Comparison of ENCODE assay signal across 19 cellular contexts in genomic region chr17:4579678-4580077, GRCh38. TPM values are rescaled to one million over a fixed set of nuclear protein-coding genes. Genes with fewer than 3 reads are reported as not detected.
DNase-seq lines count a peak whose midpoint lies in the region; ATAC-seq, FAIRE-seq and TF ChIP-seq lines count a peak whose summit lies in the region.
"Had no signal": no experiment of that assay in that cellular context is flagged by ENCODE, and none has a peak within 500 bp of the region (broad histone marks: within the 10 kb centered on the region; RNA-seq: fewer than 3 reads in every experiment).

No MANE protein-coding gene starts in this region.

- in situ Hi-C loops in mammary epithelial cell (cut with MboI; ENCODE audit: low sequenced_read_pairs in 2 of 2) = no loop called here

- peak; percentile 99 for FAIRE-seq in keratinocyte (lab: Jason Lieb, UNC)
- FAIRE-seq: GM12892, GM19239 had no signal

- H3K4me3 Mint-ChIP-seq in MCF 10A (ENCODE audit: unreplicated experiment) = no peak overlapping the region
- H3K4me3 Mint-ChIP-seq: CD8-positive, alpha-beta memory T cell; H9 had no signal

- POLR2A ChIA-PET in MCF 10A (lab: Yijun Ruan, JAX) = no interaction called here

- 76% methylated on average over 11 of the region's 11 CpGs for WGBS in mammary epithelial cell (ENCODE audit: low coverage, missing lambda C conversion rate)
- WGBS in trophoblast cell (ENCODE audit: extremely low coverage, insufficient coverage, insufficient read length) = 100% methylated on average over 3 of the region's 11 CpGs

- H2AFZ ChIP-seq in mammary epithelial cell (ENCODE audit: low read depth, low read length) = no peak overlapping the region
- no peak overlapping the region for H2AFZ ChIP-seq in keratinocyte (ENCODE audit: control insufficient read depth, low read length)
- H2AFZ ChIP-seq in trophoblast cell (ENCODE audit: insufficient read depth, low read length, poor library complexity) = no peak overlapping the region
- H2AFZ ChIP-seq: GM23248 had no signal

- H3K4me1 ChIP-seq in mammary epithelial cell (ENCODE audit: insufficient read depth, low read length) (peaks cover 3% of the 10 kb centered on the region), keratinocyte (ENCODE audit: control insufficient read depth, extremely low read depth, insufficient read depth, low read length) (peaks cover 14% of the 10 kb centered on the region), trophoblast cell (ENCODE audit: control insufficient read depth in 1 of 2, insufficient read depth in 2 of 2, low read length in 2 of 2) (peaks cover 33 to 44% of the 10 kb centered on the region in 2 experiments)

- no peak overlapping the region for H3K27ac Mint-ChIP-seq in MCF 10A (ENCODE audit: low read depth, unreplicated experiment)
- H3K27ac Mint-ChIP-seq: CD8-positive, alpha-beta memory T cell; H9 had no signal

- CTCF ChIA-PET in mammary epithelial cell (lab: Charles Lee; ENCODE audit: low non-redundant PET) = no interaction called here
- CTCF ChIA-PET in MCF 10A (lab: Yijun Ruan, JAX) = interaction anchor here (1.8 to 2.0 kb wide), 2 partner anchors 13 to 15 kb away, joined by 6 to 7 read pairs; no protein-coding TSS in a partner anchor

- no peak overlapping the region for H2BK12ac ChIP-seq in trophoblast cell (ENCODE audit: low read length)

- no peak overlapping the region for H2BK5ac ChIP-seq in trophoblast cell (ENCODE audit: low read depth, low read length, poor library complexity)

- H3K79me1 ChIP-seq in trophoblast cell (ENCODE audit: low read length) = peaks cover 20% of the 10 kb centered on the region

- dilution Hi-C loops in mammary epithelial cell (cut with HindIII; ENCODE audit: low sequenced_read_pairs) (loop anchor here (5.0 kb wide), 1 partner anchor 68 kb away; no protein-coding TSS in a partner anchor), keratinocyte (cut with MboI; ENCODE audit: extremely low pct_ligation_motif_present, low sequenced_read_pairs) (no loop called here)

- no peak overlapping the region for H3K9ac ChIP-seq in mammary epithelial cell (ENCODE audit: insufficient read depth, low read length)
- H3K9ac ChIP-seq in keratinocyte (ENCODE audit: control insufficient read depth, extremely low read depth, insufficient read depth, low read length) = no peak overlapping the region
- no peak overlapping the region for H3K9ac ChIP-seq in trophoblast cell (ENCODE audit: low read length)
- H3K9ac ChIP-seq: BLaER1, GM23248 had no signal

- peak overlapping the region; percentile 36 for H4K91ac ChIP-seq in trophoblast cell (ENCODE audit: low read depth, low read length)

- H3K9me3 ChIP-seq in mammary epithelial cell (replicated peaks; ENCODE audit: insufficient read depth, low read length) (no peaks in the 10 kb centered on the region), keratinocyte (ENCODE audit: control insufficient read depth, low read depth, low read length) (no peaks in the 10 kb centered on the region), trophoblast cell (ENCODE audit: insufficient read depth, low read depth, low read length) (peaks cover 4% of the 10 kb centered on the region)
- H3K9me3 ChIP-seq: BLaER1, Caco-2 had no signal

- H2BK120ac ChIP-seq in trophoblast cell (ENCODE audit: insufficient read depth, low read length, poor library complexity) = no peak overlapping the region

- H3K27ac ChIP-seq in mammary epithelial cell (ENCODE audit: insufficient read depth, low read depth, low read length) (no peak overlapping the region), keratinocyte (ENCODE audit: control insufficient read depth, insufficient read depth, low read length) (no peak overlapping the region), trophoblast cell (ENCODE audit: low read depth, low read length) (no peak overlapping the region)
- H3K27ac ChIP-seq: BLaER1, GM23248 had no signal

- TF ChIP-seq CTCF in mammary epithelial cell (conservative IDR thresholded peaks at IDR 0.05 in 1 of 2, IDR thresholded peaks at IDR 0.05 in 1 of 2; ENCODE audit: extremely low read depth in 1 of 2, insufficient read depth in 1 of 2, low read depth in 1 of 2, low read length in 2 of 2) (no peak), MCF 10A (IDR thresholded peaks at IDR 0.05; ENCODE audit: unreplicated experiment) (no peak), keratinocyte (optimal IDR thresholded peaks at IDR 0.05 in 1 of 3, IDR thresholded peaks at IDR 0.05 in 1 of 3, conservative IDR thresholded peaks at IDR 0.05 in 1 of 3; ENCODE audit: extremely low read depth in 1 of 3, insufficient read depth in 2 of 3, low read length in 3 of 3) (no peak)

- H3K4me3 ChIP-seq in mammary epithelial cell (replicated peaks in 1 of 3; ENCODE audit: insufficient read depth in 1 of 3, low read depth in 2 of 3, low read length in 3 of 3) = no peak overlapping the region
- no peak overlapping the region for H3K4me3 ChIP-seq in keratinocyte (ENCODE audit: control insufficient read depth in 2 of 3, extremely low read depth in 1 of 3, insufficient read depth in 2 of 3, low read depth in 1 of 3, low read length in 3 of 3)
- no peak overlapping the region for H3K4me3 ChIP-seq in trophoblast cell (ENCODE audit: low read depth, low read length)
- H3K4me3 ChIP-seq: BLaER1, GM23248 had no signal

- H3K27me3 Mint-ChIP-seq in MCF 10A (ENCODE audit: insufficient read depth, unreplicated experiment) = peaks cover 33% of the 10 kb centered on the region

- H3K18ac ChIP-seq in trophoblast cell (ENCODE audit: low read length) = no peak overlapping the region

- BruUV-seq in mammary epithelial cell (replicated peaks; lab: Mats Ljungman, UMichigan) (no TSS peak), MCF 10A (replicated peaks; lab: Mats Ljungman, UMichigan) (no TSS peak)

- H4K20me1 ChIP-seq in mammary epithelial cell (ENCODE audit: insufficient read depth, low read length) (no peaks in the 10 kb centered on the region), keratinocyte (ENCODE audit: control insufficient read depth, extremely low read depth, insufficient read depth, low read length) (no peaks in the 10 kb centered on the region)

- no peak overlapping the region for H3K4ac ChIP-seq in trophoblast cell (ENCODE audit: low read depth, low read length)

- peak; percentile 55 for DNase-seq in mammary epithelial cell
- no peak for DNase-seq in MCF 10A (ENCODE audit: unreplicated experiment)
- peak; percentile 33 for DNase-seq in keratinocyte (ENCODE audit: low read depth, low spot score)
- no peak for DNase-seq in trophoblast cell
- DNase-seq in stimulated activated CD4-positive, alpha-beta T cell treated with anti-CD3 and anti-CD28 coated beads, Interleukin-12 subunit alpha, Interleukin-12 subunit beta, amount 100 ng/mL, for 4 hours = no peak
- DNase-seq in effector CD4-positive, alpha-beta T cell = no peak
- DNase-seq: 8988T; AML-193; Caco-2; CD8-positive, alpha-beta memory T cell; DND-41; GDM1; GM23248; H9 had no signal

- H2AK5ac ChIP-seq in trophoblast cell (ENCODE audit: low read length) = no peak overlapping the region

- no peak overlapping the region for H4K8ac ChIP-seq in trophoblast cell (ENCODE audit: low read depth, low read length)

- no peak overlapping the region for H3K23ac ChIP-seq in trophoblast cell (ENCODE audit: low read length)

- peaks cover 16% of the 10 kb centered on the region for H3K27me3 ChIP-seq in mammary epithelial cell (ENCODE audit: insufficient read depth, low read length)
- peaks cover 37% of the 10 kb centered on the region for H3K27me3 ChIP-seq in keratinocyte (ENCODE audit: control insufficient read depth, extremely low read depth, insufficient read depth, low read length)
- H3K27me3 ChIP-seq in trophoblast cell (ENCODE audit: insufficient read depth, low read length) = no peaks in the 10 kb centered on the region

- no peaks in the 10 kb centered on the region for H3K9me3 Mint-ChIP-seq in MCF 10A (ENCODE audit: unreplicated experiment)
- H3K9me3 Mint-ChIP-seq: CD8-positive, alpha-beta memory T cell had no signal

- no peak overlapping the region for H3K4me2 ChIP-seq in mammary epithelial cell (ENCODE audit: insufficient read depth, low read depth, low read length)
- H3K4me2 ChIP-seq in keratinocyte (ENCODE audit: control insufficient read depth, extremely low read depth, insufficient read depth, low read depth, low read length) = peak overlapping the region; percentile 62
- no peak overlapping the region for H3K4me2 ChIP-seq in trophoblast cell (ENCODE audit: low read length)
- H3K4me2 ChIP-seq: BLaER1 had no signal

- peaks cover 2% of the 10 kb centered on the region for H3K9me1 ChIP-seq in keratinocyte (ENCODE audit: control insufficient read depth, extremely low read depth, insufficient read depth, low read length)

- H3K36me3 ChIP-seq in mammary epithelial cell (ENCODE audit: insufficient read depth, low read length) (no peaks in the 10 kb centered on the region), keratinocyte (ENCODE audit: control insufficient read depth in 2 of 2, extremely low read depth in 1 of 2, insufficient read depth in 2 of 2, low read length in 2 of 2) (no peaks in the 10 kb centered on the region), trophoblast cell (ENCODE audit: control insufficient read depth in 1 of 2, insufficient read depth in 2 of 2, low read length in 2 of 2) (no peaks in the 10 kb centered on the region)
- H3K36me3 ChIP-seq: BLaER1 had no signal

- no peaks in the 10 kb centered on the region for H3K36me3 Mint-ChIP-seq in MCF 10A (ENCODE audit: insufficient read depth, unreplicated experiment)
- H3K36me3 Mint-ChIP-seq: CD8-positive, alpha-beta memory T cell had no signal

- H3K79me2 ChIP-seq in mammary epithelial cell (ENCODE audit: insufficient read depth, low read length) = no peaks in the 10 kb centered on the region
- no peaks in the 10 kb centered on the region for H3K79me2 ChIP-seq in keratinocyte (ENCODE audit: control insufficient read depth, insufficient read depth, low read length)
- H3K79me2 ChIP-seq in trophoblast cell (ENCODE audit: control insufficient read depth, insufficient read depth, low read length, poor library complexity) = peaks cover 6% of the 10 kb centered on the region

- H3K4me1 Mint-ChIP-seq in MCF 10A (ENCODE audit: insufficient read depth, unreplicated experiment) = peaks cover 7% of the 10 kb centered on the region

- H3K14ac ChIP-seq in trophoblast cell (ENCODE audit: low read length) = no peak overlapping the region

- no peak for ATAC-seq in HG02870 (IDR thresholded peaks at IDR 0.05; ENCODE audit: unreplicated experiment)

- no peak overlapping the region for H4K12ac ChIP-seq in trophoblast cell (ENCODE audit: low read depth, low read length)

- intact Hi-C loops in mammary epithelial cell (cut with micrococcal nuclease) (no loop called here), MCF 10A (cut with micrococcal nuclease) (no loop called here)

RNA-seq across cellular contexts. Expression of gene SMTNL2, which starts 4.7 kb away (rescaled TPM):
- total RNA-seq in mammary epithelial cell = not detected
- polyA plus RNA-seq in mammary epithelial cell = not detected
- not detected for polyA minus RNA-seq in mammary epithelial cell
- not detected in 2 replicates for total RNA-seq in MCF 10A (2022)
- not detected in 3 replicates for polyA plus RNA-seq in keratinocyte
- polyA plus RNA-seq in keratinocyte (2011; ENCODE audit: low read depth) = not detected
- not detected in 2 replicates for polyA plus RNA-seq in keratinocyte (2011; cell fraction: cytosol; rRNA removed)
- not detected in 2 replicates for polyA plus RNA-seq in keratinocyte (2011; cell fraction: nucleus; rRNA removed)
- polyA plus RNA-seq in keratinocyte (2012; ENCODE audit: low replicate concordance) = not detected in 2 replicates
- polyA minus RNA-seq in keratinocyte = not detected in 3 replicates
- polyA minus RNA-seq in keratinocyte (2011; cell fraction: cytosol; rRNA and poly(A)+ RNA removed) = not detected
- polyA minus RNA-seq in keratinocyte (2011; cell fraction: nucleus; rRNA and poly(A)+ RNA removed) = not detected in 2 replicates
- polyA plus RNA-seq in trophoblast cell (2013) = 71.8 and 77.6 TPM in 2 replicates
- total RNA-seq: CD8-positive, alpha-beta memory T cell; GM23248; HT1080 had no signal
- polyA plus RNA-seq: CD8-positive, alpha-beta memory T cell; GM23248 had no signal

RNA-seq across cellular contexts. Expression of gene GGT6, which starts 19.3 kb away (rescaled TPM):
- 10 to 100 TPM in 1 of 2 donors, 1 to 10 TPM in 1; 3.1 to 13.8 TPM for total RNA-seq in mammary epithelial cell
- polyA plus RNA-seq in mammary epithelial cell = 2.0 TPM
- polyA minus RNA-seq in mammary epithelial cell = 2.3 TPM
- not detected in 2 replicates for total RNA-seq in MCF 10A (2022)
- 0.69 to 1.4 TPM (median 0.93 TPM) in 3 replicates for polyA plus RNA-seq in keratinocyte
- 5.4 TPM for polyA plus RNA-seq in keratinocyte (2011; ENCODE audit: low read depth)
- 0.66 and 0.68 TPM in 2 replicates for polyA plus RNA-seq in keratinocyte (2011; cell fraction: cytosol; rRNA removed)
- 1.7 TPM in 2 replicates for polyA plus RNA-seq in keratinocyte (2011; cell fraction: nucleus; rRNA removed)
- polyA plus RNA-seq in keratinocyte (2012; ENCODE audit: low replicate concordance) = 0.71 and 11.8 TPM in 2 replicates
- 0.69 to 1.1 TPM (median 0.90 TPM) in 3 replicates for polyA minus RNA-seq in keratinocyte
- polyA minus RNA-seq in keratinocyte (2011; cell fraction: cytosol; rRNA and poly(A)+ RNA removed) = 1.9 TPM
- 2.9 and 3.0 TPM in 2 replicates for polyA minus RNA-seq in keratinocyte (2011; cell fraction: nucleus; rRNA and poly(A)+ RNA removed)
- not detected in 2 replicates for polyA plus RNA-seq in trophoblast cell (2013)
- total RNA-seq: Caco-2; CD8-positive, alpha-beta memory T cell; GM23248; HT1080 had no signal
- polyA plus RNA-seq: CD8-positive, alpha-beta memory T cell; GM23248 had no signal

RNA-seq across cellular contexts. Expression of gene MYBBP1A, which starts 24.5 kb away (rescaled TPM):
- total RNA-seq in mammary epithelial cell (100 to 1,000 TPM in 1 of 2 donors, 10 to 100 TPM in 1; 63.2 to 105 TPM), MCF 10A (2022) (78.3 and 123 TPM in 2 replicates)
- polyA plus RNA-seq in mammary epithelial cell (44.6 TPM), keratinocyte (20.0 to 39.8 TPM (median 20.5 TPM) in 3 replicates)
- polyA minus RNA-seq in mammary epithelial cell (80.4 TPM), keratinocyte (26.7 to 91.1 TPM (median 40.3 TPM) in 3 replicates)
- 12.2 TPM for polyA plus RNA-seq in keratinocyte (2011; ENCODE audit: low read depth)
- 10.7 and 21.5 TPM in 2 replicates for polyA plus RNA-seq in keratinocyte (2011; cell fraction: cytosol; rRNA removed)
- 76.7 and 95.3 TPM in 2 replicates for polyA plus RNA-seq in keratinocyte (2011; cell fraction: nucleus; rRNA removed)
- polyA plus RNA-seq in keratinocyte (2012; ENCODE audit: low replicate concordance) = 33.7 and 47.9 TPM in 2 replicates
- 43.2 TPM for polyA minus RNA-seq in keratinocyte (2011; cell fraction: cytosol; rRNA and poly(A)+ RNA removed)
- polyA minus RNA-seq in keratinocyte (2011; cell fraction: nucleus; rRNA and poly(A)+ RNA removed) = 72.0 and 73.2 TPM in 2 replicates
- 12.1 and 12.4 TPM in 2 replicates for polyA plus RNA-seq in trophoblast cell (2013)

Comparison
In these comparisons a context has a peak if more than half of its experiments do, and no peak if none do; other contexts are left out.
1. DNase-seq: peak in mammary epithelial cell (single experiment) and keratinocyte (single experiment); none in MCF 10A (single experiment), trophoblast cell (0 of 2), stimulated activated CD4-positive, alpha-beta T cell treated with anti-CD3 and anti-CD28 coated beads, Interleukin-12 subunit alpha, Interleukin-12 subunit beta, amount 100 ng/mL, for 4 hours (single experiment) and effector CD4-positive, alpha-beta T cell (single experiment).